Comparison of ENCODE assay signal across 8 cellular contexts in the genomic region with DNA sequence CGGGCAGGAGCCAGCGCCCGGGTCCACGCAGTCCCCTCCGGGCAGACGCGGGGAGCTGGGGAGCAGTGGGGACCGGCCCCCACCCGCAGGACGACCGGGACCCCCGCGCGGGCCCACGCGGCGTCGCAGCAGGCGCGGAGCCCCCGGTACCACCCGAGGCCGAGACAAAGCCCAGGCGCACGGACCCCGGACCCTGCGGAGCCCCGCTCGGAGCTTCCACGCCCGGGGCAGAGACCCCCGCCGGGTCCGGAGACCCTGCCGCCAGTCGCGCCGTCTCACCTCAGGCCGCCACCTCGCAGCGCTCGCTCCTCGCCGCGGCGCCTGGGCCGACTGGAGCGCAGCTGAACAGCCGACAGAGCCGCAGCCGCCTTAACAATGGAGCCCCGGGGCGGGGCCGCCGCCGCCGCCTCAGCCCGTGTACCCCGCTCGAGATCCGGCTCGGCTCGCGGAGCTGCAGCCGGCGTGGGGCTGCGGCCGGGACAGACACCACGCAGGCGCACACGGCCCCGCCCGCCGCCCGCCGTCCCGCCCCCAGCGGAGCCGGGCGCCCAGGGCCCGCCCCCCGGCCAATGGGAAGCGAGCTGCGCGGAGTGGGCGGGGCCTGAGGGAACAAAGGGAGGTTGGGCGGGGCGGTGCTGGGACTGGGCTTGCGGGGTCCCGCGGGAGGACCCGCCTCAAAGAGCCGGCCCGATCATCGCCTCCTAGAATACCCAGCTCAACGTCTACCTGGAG. TPM values are rescaled to one million over a fixed set of nuclear protein-coding genes. Genes with fewer than 3 reads are reported as not detected.
DNase-seq lines count a peak whose midpoint lies in the region; ATAC-seq and TF ChIP-seq lines count a peak whose summit lies in the region.

A gene with protein sequence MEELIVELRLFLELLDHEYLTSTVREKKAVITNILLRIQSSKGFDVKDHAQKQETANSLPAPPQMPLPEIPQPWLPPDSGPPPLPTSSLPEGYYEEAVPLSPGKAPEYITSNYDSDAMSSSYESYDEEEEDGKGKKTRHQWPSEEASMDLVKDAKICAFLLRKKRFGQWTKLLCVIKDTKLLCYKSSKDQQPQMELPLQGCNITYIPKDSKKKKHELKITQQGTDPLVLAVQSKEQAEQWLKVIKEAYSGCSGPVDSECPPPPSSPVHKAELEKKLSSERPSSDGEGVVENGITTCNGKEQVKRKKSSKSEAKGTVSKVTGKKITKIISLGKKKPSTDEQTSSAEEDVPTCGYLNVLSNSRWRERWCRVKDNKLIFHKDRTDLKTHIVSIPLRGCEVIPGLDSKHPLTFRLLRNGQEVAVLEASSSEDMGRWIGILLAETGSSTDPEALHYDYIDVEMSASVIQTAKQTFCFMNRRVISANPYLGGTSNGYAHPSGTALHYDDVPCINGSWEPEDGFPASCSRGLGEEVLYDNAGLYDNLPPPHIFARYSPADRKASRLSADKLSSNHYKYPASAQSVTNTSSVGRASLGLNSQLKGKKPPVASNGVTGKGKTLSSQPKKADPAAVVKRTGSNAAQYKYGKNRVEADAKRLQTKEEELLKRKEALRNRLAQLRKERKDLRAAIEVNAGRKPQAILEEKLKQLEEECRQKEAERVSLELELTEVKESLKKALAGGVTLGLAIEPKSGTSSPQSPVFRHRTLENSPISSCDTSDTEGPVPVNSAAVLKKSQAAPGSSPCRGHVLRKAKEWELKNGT (minus strand): TSS at position 485 of the 732 bp plus-strand sequence. CDS start 67,783 bp downstream, outside the sequence.

- H3K4me1 Mint-ChIP-seq in activated naive CD8-positive, alpha-beta T cell treated with anti-CD3 and anti-CD28 coated beads for 36 hours = peaks cover 26% of the 10 kb centered on the region
- peaks cover 23% of the 10 kb centered on the region for H3K4me1 Mint-ChIP-seq in glutamatergic neuron (ENCODE audit: low read depth, unreplicated experiment)

- DNase-seq in COLO829 (ENCODE audit: low spot score) (peak; percentile 84), KBM-7 (peak; percentile 45), SW 1271 (lab: John Stamatoyannopoulos, UW) (peak; percentile 29 to 68), glutamatergic neuron (peak; percentile 98), omental fat pad (ENCODE audit: low spot score) (peak; percentile 64)
- DNase-seq in activated naive CD8-positive, alpha-beta T cell treated with anti-CD3 and anti-CD28 coated beads for 36 hours = peak; percentile 91

- peaks cover 2% of the 10 kb centered on the region for H3K36me3 Mint-ChIP-seq in activated naive CD8-positive, alpha-beta T cell treated with anti-CD3 and anti-CD28 coated beads for 36 hours
- peaks cover 6% of the 10 kb centered on the region for H3K36me3 Mint-ChIP-seq in glutamatergic neuron (ENCODE audit: unreplicated experiment)

- no peaks in the 10 kb centered on the region for H3K9me3 Mint-ChIP-seq in activated naive CD8-positive, alpha-beta T cell treated with anti-CD3 and anti-CD28 coated beads for 36 hours
- H3K9me3 Mint-ChIP-seq in glutamatergic neuron (ENCODE audit: unreplicated experiment) = peaks cover 24% of the 10 kb centered on the region

- ATAC-seq in GM21528 (IDR thresholded peaks at IDR 0.05; ENCODE audit: low FRiP score, unreplicated experiment) (peak; percentile 86), omental fat pad (ENCODE audit: low FRiP score) (peak; percentile 91)

- TF ChIP-seq CTCF in glutamatergic neuron (IDR thresholded peaks at IDR 0.05; ENCODE audit: partially characterized antibody, unreplicated experiment) = no peak
- no peak for TF ChIP-seq CTCF in omental fat pad (IDR thresholded peaks at IDR 0.05)
- TF ChIP-seq CTCF in subcutaneous adipose tissue (IDR thresholded peaks at IDR 0.05; ENCODE audit: low read depth) = no peak

- in situ Hi-C loops in KBM-7 (cut with MboI; ENCODE audit: low pct_unique_long_range_greater_than_20kb, low sequenced_read_pairs) = no loop called here

- H3K27me3 Mint-ChIP-seq in activated naive CD8-positive, alpha-beta T cell treated with anti-CD3 and anti-CD28 coated beads for 36 hours = peaks cover 15% of the 10 kb centered on the region
- peaks cover 26% of the 10 kb centered on the region for H3K27me3 Mint-ChIP-seq in glutamatergic neuron (ENCODE audit: unreplicated experiment)

- no peak within 1 kb of the TSS for H3K27ac Mint-ChIP-seq in activated naive CD8-positive, alpha-beta T cell treated with anti-CD3 and anti-CD28 coated beads for 36 hours
- peak within 1 kb of the TSS; percentile 90 for H3K27ac Mint-ChIP-seq in glutamatergic neuron (ENCODE audit: unreplicated experiment)

- H3K4me3 Mint-ChIP-seq in activated naive CD8-positive, alpha-beta T cell treated with anti-CD3 and anti-CD28 coated beads for 36 hours = peak within 1 kb of the TSS; percentile 52
- no peak within 1 kb of the TSS for H3K4me3 Mint-ChIP-seq in glutamatergic neuron (ENCODE audit: unreplicated experiment)

RNA-seq across cellular contexts. Expression of the gene that starts here (rescaled TPM):
- 10 to 100 TPM; 13.6 to 13.8 TPM for total RNA-seq in activated naive CD8-positive, alpha-beta T cell treated with anti-CD3 and anti-CD28 coated beads for 36 hours
- total RNA-seq in glutamatergic neuron (ENCODE audit: unreplicated experiment) = 528 TPM
- 10 to 100 TPM; 24.6 to 35.5 (median 26.9) TPM for total RNA-seq in omental fat pad
- 10 to 100 TPM; 14.8 to 28.3 (median 19.4) TPM for total RNA-seq in subcutaneous adipose tissue

Comparison
In these comparisons a context has a peak if more than half of its experiments do, and no peak if none do; other contexts are left out.
1. Peak in every context shown above with its lines: DNase-seq and ATAC-seq.
2. RNA of the gene that starts here (total RNA-seq): 528 TPM in glutamatergic neuron (single experiment); 24.6 to 35.5 TPM in omental fat pad, 14.8 to 28.3 TPM in subcutaneous adipose tissue and 13.6 to 13.8 TPM in activated naive CD8-positive, alpha-beta T cell treated with anti-CD3 and anti-CD28 coated beads for 36 hours; every median in the first group is over 10 times any median in the second.
3. DNase-seq: peak in every context shown above with its lines; median percentile 98 in glutamatergic neuron; 91 in activated naive CD8-positive, alpha-beta T cell treated with anti-CD3 and anti-CD28 coated beads for 36 hours; 84 in COLO829; 64 in omental fat pad; 48 in SW 1271; 45 in KBM-7.